Comparison of ENCODE assay signal across 11 cellular contexts in the genomic region with DNA sequence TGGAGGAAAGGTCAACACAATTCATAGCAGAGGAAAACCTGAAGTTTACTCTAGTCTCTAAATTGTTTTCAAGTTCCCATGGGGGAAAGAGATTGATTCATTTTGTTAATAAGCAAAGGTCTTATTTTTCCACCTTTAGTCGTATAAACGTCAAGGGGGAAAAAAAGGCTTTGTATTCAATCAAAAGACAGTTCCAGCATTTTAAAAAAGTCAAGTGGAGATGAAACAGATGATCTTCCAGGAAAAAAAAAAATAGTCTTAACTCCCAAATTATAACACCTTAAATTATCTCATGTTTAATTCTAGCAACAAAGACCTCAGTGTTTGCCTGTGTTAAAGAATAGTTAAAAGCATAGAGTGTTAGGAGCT.
DNase-seq lines count a peak whose midpoint lies in the region; ATAC-seq and TF ChIP-seq lines count a peak whose summit lies in the region.
"Had no signal": no experiment of that assay in that cellular context is flagged by ENCODE, and none has a peak within 500 bp of the region (broad histone marks: within the 10 kb centered on the region; RNA-seq: fewer than 3 reads in every experiment).

No MANE protein-coding gene starts in this region.

- peak overlapping the region; percentile 53 to 69 for H3K4me3 Mint-ChIP-seq in activated T-cell treated with anti-CD3 and anti-CD28 coated beads, Interleukin-2, amount 50 U/mL, for 72 hours
- H3K4me3 Mint-ChIP-seq in activated T-cell treated with anti-CD3 and anti-CD28 coated beads, Interleukin-2, amount 50 U/mL, for 4 hours: no peak overlapping the region
- H3K4me3 Mint-ChIP-seq in brain: no peak overlapping the region
- H3K4me3 Mint-ChIP-seq in effector memory CD8-positive, alpha-beta T cell: no peak overlapping the region
- H3K4me3 Mint-ChIP-seq: immature natural killer cell had no signal

- no peaks in the 10 kb centered on the region for H3K27me3 ChIP-seq in tibial nerve
- H3K27me3 ChIP-seq: BE2C had no signal

- H3K4me1 Mint-ChIP-seq in activated T-cell treated with anti-CD3 and anti-CD28 coated beads, Interleukin-2, amount 50 U/mL, for 72 hours (ENCODE audit: low read depth): peaks cover 88% of the 10 kb centered on the region
- peaks cover 62% of the 10 kb centered on the region for H3K4me1 Mint-ChIP-seq in activated T-cell treated with anti-CD3 and anti-CD28 coated beads, Interleukin-2, amount 50 U/mL, for 4 hours (ENCODE audit: low read depth)
- H3K4me1 Mint-ChIP-seq in brain: peaks cover 32% of the 10 kb centered on the region
- peaks cover 10 to 16% of the 10 kb centered on the region in 2 donors for H3K4me1 Mint-ChIP-seq in effector memory CD8-positive, alpha-beta T cell (ENCODE audit: low read depth in 2 of 2)

- H3K27ac ChIP-seq in mesodermal cell (ENCODE audit: low read depth, low read length, severe bottlenecking) (peak overlapping the region; percentile 99), tibial nerve (peak overlapping the region; percentile 73 to 93 (median 86))

- no peak for ATAC-seq in activated T-cell treated with anti-CD3 and anti-CD28 coated beads, Interleukin-2, amount 50 U/mL, for 72 hours (replicated peaks in 1 of 2)
- no peak for ATAC-seq in activated T-cell treated with anti-CD3 and anti-CD28 coated beads, Interleukin-2, amount 50 U/mL, for 4 hours
- ATAC-seq in effector memory CD8-positive, alpha-beta T cell (replicated peaks): no peak

- H3K36me3 ChIP-seq in mesodermal cell (ENCODE audit: control insufficient read depth, insufficient read depth, low read length): no peaks in the 10 kb centered on the region
- H3K36me3 ChIP-seq in tibial nerve: no peaks in the 10 kb centered on the region
- H3K36me3 ChIP-seq: BE2C had no signal

- H3K27me3 Mint-ChIP-seq in activated T-cell treated with anti-CD3 and anti-CD28 coated beads, Interleukin-2, amount 50 U/mL, for 72 hours (ENCODE audit: low read depth): no peaks in the 10 kb centered on the region
- H3K27me3 Mint-ChIP-seq in activated T-cell treated with anti-CD3 and anti-CD28 coated beads, Interleukin-2, amount 50 U/mL, for 4 hours (ENCODE audit: low read depth): no peaks in the 10 kb centered on the region
- H3K27me3 Mint-ChIP-seq in brain: no peaks in the 10 kb centered on the region
- H3K27me3 Mint-ChIP-seq in effector memory CD8-positive, alpha-beta T cell: no peaks in the 10 kb centered on the region

- H3K4me3 ChIP-seq in mesodermal cell (ENCODE audit: extremely low read depth, insufficient read depth, low read length, poor library complexity, severe bottlenecking): no peak overlapping the region
- no peak overlapping the region for H3K4me3 ChIP-seq in tibial nerve

- H3K4me1 ChIP-seq in mesodermal cell (ENCODE audit: control insufficient read depth, insufficient read depth, low read length, poor library complexity, severe bottlenecking): peaks cover 46% of the 10 kb centered on the region
- peaks cover 0 to 61% (median 49%) of the 10 kb centered on the region in 4 donors for H3K4me1 ChIP-seq in tibial nerve
- H3K4me1 ChIP-seq: BE2C had no signal

- no CpG with 5 or more reads among the region's 2 CpGs for WGBS in mesodermal cell (ENCODE audit: insufficient coverage in 2 of 2), 2 experiments
- 54 to 68% methylated on average over 2 of the region's 2 CpGs for WGBS in tibial nerve, 2 donors

- H3K9me3 ChIP-seq in mesodermal cell (ENCODE audit: control insufficient read depth, low read length): no peaks in the 10 kb centered on the region
- no peaks in the 10 kb centered on the region for H3K9me3 ChIP-seq in tibial nerve
- H3K9me3 ChIP-seq: BE2C had no signal

- no peak for TF ChIP-seq CTCF in brain (conservative IDR thresholded peaks at IDR 0.05)
- TF ChIP-seq CTCF in tibial nerve (IDR thresholded peaks at IDR 0.05): no peak

- no peak for DNase-seq in activated T-cell treated with anti-CD3 and anti-CD28 coated beads, Interleukin-2, amount 50 U/mL, for 72 hours
- no peak for DNase-seq in activated T-cell treated with anti-CD3 and anti-CD28 coated beads, Interleukin-2, amount 50 U/mL, for 4 hours
- DNase-seq in tibial nerve (ENCODE audit: low spot score in 2 of 2) (no peak), AG08396 (ENCODE audit: low spot score) (no peak), NCI-H1417 (lab: John Stamatoyannopoulos, UW) (no peak)
- no peak for DNase-seq in effector memory CD8-positive, alpha-beta T cell
- DNase-seq: BE2C; immature natural killer cell; stimulated activated CD4-positive, alpha-beta T cell treated with anti-CD3 and anti-CD28 coated beads, Interleukin-2, amount 100 ng/mL, for 48 hours had no signal

- TF ChIP-seq EP300 in tibial nerve (IDR thresholded peaks at IDR 0.05): no peak

- peak overlapping the region; percentile 88 for H3K27ac Mint-ChIP-seq in activated T-cell treated with anti-CD3 and anti-CD28 coated beads, Interleukin-2, amount 50 U/mL, for 72 hours
- peak overlapping the region in 3 of 5 experiments; percentile 86 to 96 (median 89) for H3K27ac Mint-ChIP-seq in brain
- no peak overlapping the region for H3K27ac Mint-ChIP-seq in effector memory CD8-positive, alpha-beta T cell
- H3K27ac Mint-ChIP-seq: immature natural killer cell had no signal

- no peak for TF ChIP-seq POLR2A in tibial nerve (IDR thresholded peaks at IDR 0.05)

- peaks cover 7 to 13% of the 10 kb centered on the region in 2 donors for H3K36me3 Mint-ChIP-seq in activated T-cell treated with anti-CD3 and anti-CD28 coated beads, Interleukin-2, amount 50 U/mL, for 72 hours (ENCODE audit: insufficient read depth in 2 of 2)
- H3K36me3 Mint-ChIP-seq in activated T-cell treated with anti-CD3 and anti-CD28 coated beads, Interleukin-2, amount 50 U/mL, for 4 hours (ENCODE audit: insufficient read depth): no peaks in the 10 kb centered on the region
- H3K36me3 Mint-ChIP-seq in brain: no peaks in the 10 kb centered on the region
- no peaks in the 10 kb centered on the region for H3K36me3 Mint-ChIP-seq in effector memory CD8-positive, alpha-beta T cell (ENCODE audit: insufficient read depth)
- H3K36me3 Mint-ChIP-seq: immature natural killer cell had no signal

- H3K9me3 Mint-ChIP-seq in activated T-cell treated with anti-CD3 and anti-CD28 coated beads, Interleukin-2, amount 50 U/mL, for 72 hours: peaks cover 2% of the 10 kb centered on the region in 2 donors
- H3K9me3 Mint-ChIP-seq in activated T-cell treated with anti-CD3 and anti-CD28 coated beads, Interleukin-2, amount 50 U/mL, for 4 hours: no peaks in the 10 kb centered on the region
- peaks cover 0 to 7% (median 0%) of the 10 kb centered on the region in 5 experiments for H3K9me3 Mint-ChIP-seq in brain
- H3K9me3 Mint-ChIP-seq in effector memory CD8-positive, alpha-beta T cell: no peaks in the 10 kb centered on the region
- H3K9me3 Mint-ChIP-seq: immature natural killer cell had no signal

Comparison
In these comparisons a context has a peak if more than half of its experiments do, and no peak if none do; other contexts are left out.
1. H3K4me3 Mint-ChIP-seq: peak in activated T-cell treated with anti-CD3 and anti-CD28 coated beads, Interleukin-2, amount 50 U/mL, for 72 hours (2 of 2); none in activated T-cell treated with anti-CD3 and anti-CD28 coated beads, Interleukin-2, amount 50 U/mL, for 4 hours (single experiment), brain (0 of 5) and effector memory CD8-positive, alpha-beta T cell (0 of 2).
2. H3K27ac Mint-ChIP-seq: peak in activated T-cell treated with anti-CD3 and anti-CD28 coated beads, Interleukin-2, amount 50 U/mL, for 72 hours (single experiment) and brain (3 of 5); none in effector memory CD8-positive, alpha-beta T cell (0 of 2).